9 cellular contexts compared by ENCODE assay signal in the genomic region with DNA sequence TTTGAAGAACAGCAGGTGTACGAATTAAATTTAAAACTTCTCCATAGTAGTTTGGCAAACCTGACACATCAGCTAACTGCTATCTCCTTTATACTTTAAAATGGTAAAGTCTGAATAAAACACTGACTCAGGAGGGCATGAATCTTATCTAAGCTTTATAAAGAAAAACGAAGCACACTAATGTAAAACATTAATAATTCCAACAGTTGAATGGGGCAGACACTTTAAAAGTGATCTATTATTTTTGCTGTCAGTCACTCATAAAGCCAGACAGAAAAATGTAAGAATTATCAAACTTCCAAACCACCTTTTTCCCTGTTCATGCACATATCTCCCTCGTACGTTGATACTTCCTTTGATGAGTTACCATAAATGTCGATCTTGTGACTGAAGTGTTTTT. TPM values are rescaled to one million over a fixed set of nuclear protein-coding genes. Genes with fewer than 3 reads are reported as not detected.
DNase-seq lines count a peak whose midpoint lies in the region; ATAC-seq and TF ChIP-seq lines count a peak whose summit lies in the region.
"Had no signal": no experiment of that assay in that cellular context is flagged by ENCODE, and none has a peak within 500 bp of the region (broad histone marks: within the 10 kb centered on the region; RNA-seq: fewer than 3 reads in every experiment).

No MANE protein-coding gene starts in this region.

- H3K27ac ChIP-seq in PC-9 (peak overlapping the region; percentile 97; the same call in 1 of the 2 replicates), ovary (no peak overlapping the region)

- BruUV-seq in Caco-2 (replicated peaks; lab: Mats Ljungman, UMichigan) (no TSS peak), PC-9 (replicated peaks; lab: Mats Ljungman, UMichigan) (no TSS peak)

- in situ Hi-C loops in GM13976 (cut with MboI; ENCODE audit: low sequenced_read_pairs, unreplicated experiment) = no loop called here

- POLR2A ChIA-PET in Caco-2 (lab: Charles Lee) (no interaction called here), PC-9 (lab: Charles Lee; ENCODE audit: unreplicated experiment) (no interaction called here)

- no peaks in the 10 kb centered on the region for H3K9me3 ChIP-seq in Caco-2
- no peaks in the 10 kb centered on the region for H3K9me3 ChIP-seq in PC-9 (ENCODE audit: insufficient read depth, low read depth)
- no peaks in the 10 kb centered on the region for H3K9me3 ChIP-seq in endocrine pancreas (ENCODE audit: control insufficient read depth, low read length)
- no peaks in the 10 kb centered on the region for H3K9me3 ChIP-seq in ovary

- H3F3A ChIP-seq in PC-9 (ENCODE audit: insufficient read depth, low read depth) = peaks cover 58% of the 10 kb centered on the region

- no peaks in the 10 kb centered on the region for H3K27me3 Mint-ChIP-seq in Caco-2 (ENCODE audit: insufficient read depth, unreplicated experiment)

- H3K36me3 ChIP-seq in Caco-2 (ENCODE audit: control insufficient read depth, insufficient read depth, low read length) (no peaks in the 10 kb centered on the region; the same call in 1 of the 2 replicates), PC-9 (ENCODE audit: low read depth) (peaks cover 19% of the 10 kb centered on the region), endocrine pancreas (ENCODE audit: control insufficient read depth, insufficient read depth, low read length) (no peaks in the 10 kb centered on the region), ovary (no peaks in the 10 kb centered on the region)

- TF ChIP-seq EP300 in ovary (IDR thresholded peaks at IDR 0.05) = no peak

- H3K27me3 ChIP-seq in Caco-2 (replicated peaks; ENCODE audit: control insufficient read depth, insufficient read depth, low read length) (no peaks in the 10 kb centered on the region), PC-9 (ENCODE audit: insufficient read depth, low read depth) (no peaks in the 10 kb centered on the region), endocrine pancreas (ENCODE audit: control insufficient read depth, insufficient read depth, low read length) (no peaks in the 10 kb centered on the region), ovary (no peaks in the 10 kb centered on the region)

- H3K4me2 ChIP-seq in PC-9 = peak overlapping the region; percentile 98

- 11 to 15% (median 11%) methylated on average over 5 of the region's 5 CpGs for WGBS in ovary, 3 donors

- TF ChIP-seq POLR2A in ovary (IDR thresholded peaks at IDR 0.05) = no peak

- H3K27ac Mint-ChIP-seq in Caco-2 (ENCODE audit: unreplicated experiment) = peak overlapping the region; percentile 93

- peak overlapping the region; percentile 13; the same call in 1 of the 2 replicates for H3K4me3 ChIP-seq in Caco-2 (ENCODE audit: low read depth, low read length)
- peak overlapping the region; percentile 73 for H3K4me3 ChIP-seq in PC-9
- peak overlapping the region; percentile 95 for H3K4me3 ChIP-seq in endocrine pancreas (ENCODE audit: control insufficient read depth, insufficient read depth, low read length)
- peak overlapping the region; percentile 97 for H3K4me3 ChIP-seq in ovary

- H3K79me2 ChIP-seq in PC-9 (ENCODE audit: low read depth) = peaks cover 89% of the 10 kb centered on the region

- H3K9me3 Mint-ChIP-seq in Caco-2 (ENCODE audit: unreplicated experiment) = no peaks in the 10 kb centered on the region

- intact Hi-C loops in Caco-2 (cut with micrococcal nuclease; ENCODE audit: unreplicated experiment) = no loop called here
- intact Hi-C loops in PC-9 (cut with micrococcal nuclease; ENCODE audit: unreplicated experiment) = no loop called here
- intact Hi-C loops in ovary (cut with DNase I) = no loop called here

- H3K4me1 ChIP-seq in Caco-2 (peaks cover 16% of the 10 kb centered on the region), PC-9 (replicated peaks; ENCODE audit: insufficient read depth) (peaks cover 45% of the 10 kb centered on the region), endocrine pancreas (ENCODE audit: control insufficient read depth, insufficient read depth, low read length) (peaks cover 13% of the 10 kb centered on the region), ovary (ENCODE audit: insufficient read depth) (peaks cover 7% of the 10 kb centered on the region)

- no peak for DNase-seq in Caco-2
- DNase-seq in PC-9 = no peak
- DNase-seq in ovary = no peak
- DNase-seq in iPS-NIHi11 (ENCODE audit: low spot score) = no peak
- no peak for DNase-seq in GM13976 (ENCODE audit: low spot score)
- DNase-seq in GM20000 (ENCODE audit: low spot score) = no peak
- DNase-seq: NCI-H446 treated with DMSO at 0.1 percent for 48 hours had no signal

- CTCF ChIA-PET in Caco-2 (lab: Charles Lee) = no interaction called here
- CTCF ChIA-PET in PC-9 (lab: Charles Lee) = no interaction called here

- ATAC-seq in HG02852 (IDR thresholded peaks at IDR 0.05; ENCODE audit: unreplicated experiment) = no peak

- no peaks in the 10 kb centered on the region for H3K9me2 ChIP-seq in PC-9 (ENCODE audit: insufficient read depth)

- H3K4me3 Mint-ChIP-seq in Caco-2 (ENCODE audit: unreplicated experiment) = peak overlapping the region; percentile 84

- H3K9ac ChIP-seq in endocrine pancreas (ENCODE audit: control insufficient read depth, insufficient read depth, low read length) = no peak overlapping the region

- peaks cover 64% of the 10 kb centered on the region for H4K20me1 ChIP-seq in PC-9 (ENCODE audit: insufficient read depth)

- peaks cover 21% of the 10 kb centered on the region for H3K4me1 Mint-ChIP-seq in Caco-2 (ENCODE audit: low read depth, unreplicated experiment)

- TF ChIP-seq CTCF in Caco-2 (IDR thresholded peaks at IDR 0.05; ENCODE audit: insufficient read depth in 1 of 2, low read depth in 1 of 2, low read length in 1 of 2, severe bottlenecking in 1 of 2, unreplicated experiment in 1 of 2) = no peak
- no peak for TF ChIP-seq CTCF in PC-9 (conservative IDR thresholded peaks at IDR 0.05)
- no peak for TF ChIP-seq CTCF in ovary (IDR thresholded peaks at IDR 0.05)
- TF ChIP-seq CTCF in GM13976 (IDR thresholded peaks at IDR 0.05; ENCODE audit: borderline replicate concordance, control extremely low read depth, extremely low read depth, insufficient read depth, missing control alignments) = no peak
- TF ChIP-seq CTCF in GM20000 (IDR thresholded peaks at IDR 0.05; ENCODE audit: extremely low read depth, missing control alignments) = no peak

- no peak overlapping the region for H2AFZ ChIP-seq in PC-9

- peaks cover 89% of the 10 kb centered on the region for H3K36me3 Mint-ChIP-seq in Caco-2 (ENCODE audit: insufficient read depth, unreplicated experiment)

RNA-seq across cellular contexts. Expression of gene ARF4, which starts 2.6 kb away (rescaled TPM):
- 194 and 204 TPM in 2 replicates for total RNA-seq in Caco-2 (2022)
- total RNA-seq in PC-9 (2021) = 132 and 182 TPM in 2 replicates
- total RNA-seq in ovary = 100 to 1,000 TPM in 6 of 7 donors, 10 to 100 TPM in 1; 84.5 to 149 (median 131) TPM
- 100 to 1,000 TPM; 119 to 295 TPM for polyA plus RNA-seq in ovary

RNA-seq across cellular contexts. Expression of gene PDE12, which starts 38.5 kb away (rescaled TPM):
- total RNA-seq in Caco-2 (2022) (22.1 and 23.2 TPM in 2 replicates), PC-9 (2021) (14.3 and 16.6 TPM in 2 replicates), ovary (10 to 100 TPM in 6 of 7 donors, 1 to 10 TPM in 1; 8.7 to 24.2 (median 17.8) TPM)
- 1 to 10 TPM; 4.6 to 7.3 TPM for polyA plus RNA-seq in ovary

RNA-seq across cellular contexts. Expression of gene DNAH12, which starts 50.4 kb away (rescaled TPM):
- total RNA-seq in Caco-2 (2022) (0.45 and 1.5 TPM in 2 replicates), PC-9 (2021) (0.10 and 0.22 TPM in 2 replicates), ovary (10 to 100 TPM in 1 of 7 donors, 1 to 10 TPM in 2, under 1 TPM in 4; 0.20 to 20.1 (median 0.95) TPM)
- polyA plus RNA-seq in ovary = under 1 TPM; 0.28 to 0.29 TPM

Comparison
In these comparisons a context has a peak if more than half of its experiments do, and no peak if none do; other contexts are left out.
1. H3K4me3 ChIP-seq: peak in every context shown above with its lines; median percentile 97 in ovary; 95 in endocrine pancreas; 73 in PC-9; 13 in Caco-2.